8 cellular contexts compared by ENCODE assay signal in genomic region chr19:55467236-55468053, GRCh38. TPM values are rescaled to one million over a fixed set of nuclear protein-coding genes. Genes with fewer than 3 reads are reported as not detected.
DNase-seq lines count a peak whose midpoint lies in the region.

No MANE protein-coding gene starts in this region.

- peaks cover 7% of the 10 kb centered on the region for H3K4me1 Mint-ChIP-seq in activated CD4-positive, alpha-beta T cell treated with anti-CD3 and anti-CD28 coated beads, Interleukin-2, amount 10 ng/mL, durations not matched to agents 7 days and 5 days

- DNase-seq in NCI-H2196 (lab: John Stamatoyannopoulos, UW; ENCODE audit: unreplicated experiment) (peak; percentile 49), NCI-H2196 treated with DMSO at 0.1 percent for 48 hours (lab: John Stamatoyannopoulos, UW; ENCODE audit: unreplicated experiment) (no peak), Kasumi-1 (lab: John Stamatoyannopoulos, UW) (peak; percentile 8 to 36), ecto neural progenitor cell (ENCODE audit: low spot score) (peak; percentile 85), myocyte (ENCODE audit: low read depth) (peak; percentile 58), NCI-H1436 (lab: John Stamatoyannopoulos, UW) (no peak)
- DNase-seq in activated CD4-positive, alpha-beta T cell treated with anti-CD3 and anti-CD28 coated beads, Interleukin-2, amount 10 ng/mL, durations not matched to agents 7 days and 5 days = peak; percentile 65
- peak in 5 of 6 experiments; percentile 40 to 70 (median 56) for DNase-seq in stimulated activated naive CD4-positive, alpha-beta T cell (lab: John Stamatoyannopoulos, UW)

- no peaks in the 10 kb centered on the region for H3K36me3 Mint-ChIP-seq in activated CD4-positive, alpha-beta T cell treated with anti-CD3 and anti-CD28 coated beads, Interleukin-2, amount 10 ng/mL, durations not matched to agents 7 days and 5 days (ENCODE audit: low read depth)

- CTCF ChIA-PET in activated CD4-positive, alpha-beta T cell treated with anti-CD3 and anti-CD28 coated beads, Interleukin-2, amount 10 ng/mL, durations not matched to agents 7 days and 5 days (lab: Charles Lee) = interaction anchor here (0.5 to 3.0 kb wide), 16 partner anchors 9 to 1377 kb away, joined by 3 to 22 read pairs (median 3); partner anchors contain the start of genes U2AF2 and ZNF628

- peak overlapping the region; percentile 9 for H3K27ac Mint-ChIP-seq in activated CD4-positive, alpha-beta T cell treated with anti-CD3 and anti-CD28 coated beads, Interleukin-2, amount 10 ng/mL, durations not matched to agents 7 days and 5 days

- peaks cover 2% of the 10 kb centered on the region for H3K27me3 Mint-ChIP-seq in activated CD4-positive, alpha-beta T cell treated with anti-CD3 and anti-CD28 coated beads, Interleukin-2, amount 10 ng/mL, durations not matched to agents 7 days and 5 days

- POLR2A ChIA-PET in activated CD4-positive, alpha-beta T cell treated with anti-CD3 and anti-CD28 coated beads, Interleukin-2, amount 10 ng/mL, durations not matched to agents 7 days and 5 days (lab: Charles Lee) = interaction anchor here (0.5 kb wide), 1 partner anchor 9 kb away, joined by 3 read pairs; the partner anchor contains the start of gene ZNF628

- H3K9me3 Mint-ChIP-seq in activated CD4-positive, alpha-beta T cell treated with anti-CD3 and anti-CD28 coated beads, Interleukin-2, amount 10 ng/mL, durations not matched to agents 7 days and 5 days = no peaks in the 10 kb centered on the region

- H3K4me3 Mint-ChIP-seq in activated CD4-positive, alpha-beta T cell treated with anti-CD3 and anti-CD28 coated beads, Interleukin-2, amount 10 ng/mL, durations not matched to agents 7 days and 5 days = no peak overlapping the region

RNA-seq across cellular contexts. Expression of gene C19orf85, which starts 2.9 kb away (rescaled TPM):
- total RNA-seq in activated CD4-positive, alpha-beta T cell treated with anti-CD3 and anti-CD28 coated beads, Interleukin-2, amount 10 ng/mL, durations not matched to agents 7 days and 5 days = not detected
- total RNA-seq in myocyte = not detected in 2 replicates
- polyA plus RNA-seq in myocyte (2012) = 0.13 TPM

RNA-seq across cellular contexts. Expression of gene ISOC2, which starts 6.0 kb away (rescaled TPM):
- 10 to 100 TPM; 18.9 to 20.7 TPM for total RNA-seq in activated CD4-positive, alpha-beta T cell treated with anti-CD3 and anti-CD28 coated beads, Interleukin-2, amount 10 ng/mL, durations not matched to agents 7 days and 5 days
- 152 and 196 TPM in 2 replicates for total RNA-seq in myocyte
- 131 TPM for polyA plus RNA-seq in myocyte (2012)

RNA-seq across cellular contexts. Expression of gene ZNF628, which starts 9.0 kb away (rescaled TPM):
- total RNA-seq in activated CD4-positive, alpha-beta T cell treated with anti-CD3 and anti-CD28 coated beads, Interleukin-2, amount 10 ng/mL, durations not matched to agents 7 days and 5 days = 1 to 10 TPM; 7.3 to 9.7 TPM
- 7.1 and 12.3 TPM in 2 replicates for total RNA-seq in myocyte
- 7.1 TPM for polyA plus RNA-seq in myocyte (2012)

RNA-seq across cellular contexts. Expression of gene NAT14, which starts 17.5 kb away (rescaled TPM):
- total RNA-seq in activated CD4-positive, alpha-beta T cell treated with anti-CD3 and anti-CD28 coated beads, Interleukin-2, amount 10 ng/mL, durations not matched to agents 7 days and 5 days = 10 to 100 TPM; 11.7 TPM
- total RNA-seq in myocyte = 24.7 and 26.4 TPM in 2 replicates
- polyA plus RNA-seq in myocyte (2012) = 62.1 TPM

RNA-seq across cellular contexts. Expression of gene SSC5D, which starts 20.8 kb away (rescaled TPM):
- under 1 TPM; 0.42 to 0.98 TPM for total RNA-seq in activated CD4-positive, alpha-beta T cell treated with anti-CD3 and anti-CD28 coated beads, Interleukin-2, amount 10 ng/mL, durations not matched to agents 7 days and 5 days
- total RNA-seq in myocyte = 1.2 and 2.1 TPM in 2 replicates
- polyA plus RNA-seq in myocyte (2012) = 23.5 TPM

Comparison
In these comparisons a context has a peak if more than half of its experiments do, and no peak if none do; other contexts are left out.
1. DNase-seq: peak in NCI-H2196 (single experiment), Kasumi-1 (2 of 2), activated CD4-positive, alpha-beta T cell treated with anti-CD3 and anti-CD28 coated beads, Interleukin-2, amount 10 ng/mL, durations not matched to agents 7 days and 5 days (single experiment), ecto neural progenitor cell (single experiment), myocyte (single experiment) and stimulated activated naive CD4-positive, alpha-beta T cell (5 of 6); none in NCI-H2196 treated with DMSO at 0.1 percent for 48 hours (single experiment) and NCI-H1436 (single experiment).